ENCODE assay signal across 11 cellular contexts in genomic region chr11:8201524-8202365, GRCh38. TPM values are rescaled to one million over a fixed set of nuclear protein-coding genes. Genes with fewer than 3 reads are reported as not detected.
DNase-seq lines count a peak whose midpoint lies in the region; ATAC-seq, FAIRE-seq and TF ChIP-seq lines count a peak whose summit lies in the region.
"Had no signal": no experiment of that assay in that cellular context is flagged by ENCODE, and none has a peak within 500 bp of the region (broad histone marks: within the 10 kb centered on the region; RNA-seq: fewer than 3 reads in every experiment).

No MANE protein-coding gene starts in this region.

- ATAC-seq in GM19463 (IDR thresholded peaks at IDR 0.05; ENCODE audit: unreplicated experiment) (peak; percentile 81), HG03378 (IDR thresholded peaks at IDR 0.05; ENCODE audit: unreplicated experiment) (peak; percentile 71)
- peak; percentile 61 for ATAC-seq in effector memory CD8-positive, alpha-beta T cell (replicated peaks)

- peak overlapping the region in 5 of 59 donors; percentile 19 to 57 (median 29) for H3K27ac ChIP-seq in dorsolateral prefrontal cortex
- H3K27ac ChIP-seq: tibial artery had no signal

- peaks cover 0 to 4% (median 0%) of the 10 kb centered on the region in 45 donors for H3K27me3 ChIP-seq in dorsolateral prefrontal cortex

- no peak overlapping the region for H3K27ac Mint-ChIP-seq in effector memory CD8-positive, alpha-beta T cell

- FAIRE-seq in GM12891 (lab: Jason Lieb, UNC): peak; percentile 47

- peaks cover 34 to 70% of the 10 kb centered on the region in 2 donors for H3K27me3 Mint-ChIP-seq in effector memory CD8-positive, alpha-beta T cell

- no peak overlapping the region for H3K4me3 ChIP-seq in dorsolateral prefrontal cortex
- H3K4me3 ChIP-seq: tibial artery had no signal

- intact Hi-C loops in dorsolateral prefrontal cortex (cut with DNase I): no loop called here

- TF ChIP-seq POLR2A in GM12891 (IDR thresholded peaks at IDR 0.05; ENCODE audit: low read depth, low read length): no peak

- peaks cover 0 to 2% of the 10 kb centered on the region in 2 donors for H3K4me1 Mint-ChIP-seq in effector memory CD8-positive, alpha-beta T cell (ENCODE audit: low read depth in 2 of 2)

- no peak for DNase-seq in GM12891 (ENCODE audit: insufficient read length, low spot score)
- DNase-seq in effector memory CD8-positive, alpha-beta T cell: no peak
- DNase-seq in stimulated activated naive CD4-positive, alpha-beta T cell treated with Interleukin-2 at 50 U/mL for 16 hours (lab: John Stamatoyannopoulos, UW): no peak
- DNase-seq in NCI-H510A (lab: John Stamatoyannopoulos, UW): no peak
- no peak for DNase-seq in mucosa of gallbladder (ENCODE audit: low spot score)
- no peak for DNase-seq in dorsolateral prefrontal cortex
- DNase-seq: activated CD4-positive, CD25-positive, alpha-beta regulatory T cell; mesenchymal stem cell; tibial artery had no signal

- TF ChIP-seq CTCF in dorsolateral prefrontal cortex (IDR thresholded peaks at IDR 0.05 in 54 of 56, conservative IDR thresholded peaks at IDR 0.05 in 2 of 56; ENCODE audit: low read depth in 1 of 56, partially characterized antibody in 56 of 56): no peak

- H3K4me3 Mint-ChIP-seq in effector memory CD8-positive, alpha-beta T cell: no peak overlapping the region

- no peaks in the 10 kb centered on the region for H3K36me3 Mint-ChIP-seq in effector memory CD8-positive, alpha-beta T cell (ENCODE audit: insufficient read depth)

- no peaks in the 10 kb centered on the region for H3K9me3 Mint-ChIP-seq in effector memory CD8-positive, alpha-beta T cell

TF ChIP-seq in GM12891, 5 proteins besides CTCF, POLR2A, EP300 and RAD21:
- TF ChIP-seq POLR2AphosphoS5 (IDR thresholded peaks at IDR 0.05; ENCODE audit: low read depth, low read length) (no peak), SPI1 (IDR thresholded peaks at IDR 0.05; ENCODE audit: low read depth, low read length) (no peak), POU2F2 (IDR thresholded peaks at IDR 0.05; ENCODE audit: low read depth, low read length) (no peak), TAF1 (IDR thresholded peaks at IDR 0.05; ENCODE audit: low read depth, low read length) (no peak), PAX5 (IDR thresholded peaks at IDR 0.05; ENCODE audit: insufficient read depth, low read length, severe bottlenecking) (no peak)

RNA-seq across cellular contexts. Expression of gene RIC3, which starts 32.9 kb away (rescaled TPM):
- polyA plus RNA-seq in GM12891 (2012; ENCODE audit: low read depth, missing spikeins): 8.6 TPM
- total RNA-seq in mucosa of gallbladder (23.8 TPM), dorsolateral prefrontal cortex (10 to 100 TPM; 43.8 to 86.9 (median 62.0) TPM)
